ENCODE assay signal across 1 cellular context in genomic region chr2:222952204-222952603, GRCh38.
TF ChIP-seq lines count a peak whose summit lies in the region.

No MANE protein-coding gene starts in this region.

TF ChIP-seq in SK-N-SH treated with all-trans-retinoic acid at 6 μM for 48 hours, 23 proteins besides CTCF, POLR2A, EP300 and RAD21 (continued from another document):
- no peak for TF ChIP-seq CREB5 (CRISPR knock-in tag; IDR thresholded peaks at IDR 0.05; ENCODE audit: low read depth)
- TF ChIP-seq TCF4 (CRISPR knock-in tag; IDR thresholded peaks at IDR 0.05; ENCODE audit: borderline replicate concordance), result no peak
- no peak for TF ChIP-seq TOX (CRISPR knock-in tag; IDR thresholded peaks at IDR 0.05; ENCODE audit: borderline replicate concordance)
- TF ChIP-seq ZFP3 (CRISPR knock-in tag; IDR thresholded peaks at IDR 0.05), result no peak
- TF ChIP-seq CSRNP3 (CRISPR knock-in tag; IDR thresholded peaks at IDR 0.05), result no peak
- TF ChIP-seq GLIS3 (CRISPR knock-in tag; IDR thresholded peaks at IDR 0.05), result no peak
- TF ChIP-seq ZFP30 (CRISPR knock-in tag; IDR thresholded peaks at IDR 0.05), result no peak
- TF ChIP-seq ZNF70 (CRISPR knock-in tag; IDR thresholded peaks at IDR 0.05), result no peak
